Comparison of ENCODE assay signal across 8 cellular contexts in the genomic region with DNA sequence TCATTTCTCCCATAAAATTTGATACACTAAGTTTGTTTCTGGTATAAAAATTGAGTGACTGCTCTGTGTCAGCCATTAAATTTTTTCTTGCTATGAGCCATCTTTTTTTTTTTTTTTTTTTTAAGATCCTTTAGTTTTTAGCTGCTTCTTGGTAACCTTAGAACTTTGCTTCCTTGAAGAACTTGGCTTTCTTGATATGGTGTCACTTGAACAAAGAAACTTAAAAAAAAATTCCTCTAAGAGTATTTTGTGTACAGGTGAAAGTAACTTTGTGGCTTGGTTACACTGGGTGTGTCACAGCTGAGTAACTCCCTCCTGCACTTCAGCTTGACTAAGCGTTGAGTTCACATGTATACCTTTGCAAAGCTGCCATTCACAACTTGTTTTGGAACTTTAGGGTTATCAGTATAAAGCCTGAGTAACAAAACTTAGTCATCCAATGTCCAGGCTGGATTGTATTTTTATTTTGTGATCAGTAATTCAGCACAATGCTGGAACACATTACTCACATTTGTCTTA. TPM values are rescaled to one million over a fixed set of nuclear protein-coding genes. Genes with fewer than 3 reads are reported as not detected.
DNase-seq lines count a peak whose midpoint lies in the region; ATAC-seq, FAIRE-seq and TF ChIP-seq lines count a peak whose summit lies in the region.

No MANE protein-coding gene starts in this region.

- H2BK15ac ChIP-seq in H9 (ENCODE audit: low read depth, low read length), result no peak overlapping the region

- ATAC-seq in GM21717 (IDR thresholded peaks at IDR 0.05; ENCODE audit: unreplicated experiment) (peak; percentile 33), K562 (peak; percentile 56), HG02759 (IDR thresholded peaks at IDR 0.05; ENCODE audit: unreplicated experiment) (no peak)

- peaks cover 10% of the 10 kb centered on the region for H3K23me2 ChIP-seq in H9 (ENCODE audit: insufficient read length, low read depth, low read length, poor library complexity, severe bottlenecking)

- no peak overlapping the region for H2BK12ac ChIP-seq in H9 (ENCODE audit: insufficient read length, low read depth, low read length)

- intact Hi-C loops in K562 (cut with micrococcal nuclease), result no loop called here

- H3K18ac ChIP-seq in H9 (ENCODE audit: insufficient read length, low read depth, low read length), result no peak overlapping the region

- H3K4me1 ChIP-seq in K562 (replicated peaks in 1 of 2; ENCODE audit: control insufficient read depth in 2 of 2, insufficient read depth in 2 of 2, low read length in 2 of 2) (peaks cover 0 to 29% of the 10 kb centered on the region in 2 experiments; a peak in 3 of 5 replicates), mesodermal cell (ENCODE audit: control insufficient read depth, insufficient read depth, low read length, poor library complexity, severe bottlenecking) (peaks cover 46% of the 10 kb centered on the region), H9 (ENCODE audit: insufficient read depth, low read length) (0 out of 2 replicates have a peak, but pooled peaks cover 2% of the 10 kb centered on the region)

- H3K27me3 ChIP-seq in K562 (ENCODE audit: control insufficient read depth in 2 of 2, insufficient read depth in 2 of 2, low read length in 2 of 2) (no peaks in the 10 kb centered on the region), H9 (ENCODE audit: insufficient read depth, low read length) (no peaks in the 10 kb centered on the region)

- H3K36me3 Mint-ChIP-seq in H9 (ENCODE audit: insufficient read depth in 1 of 3, low read depth in 3 of 3), result peaks cover 26 to 53% (median 40%) of the 10 kb centered on the region in 3 experiments

- peak; percentile 26; the same call in 1 of the 2 replicates for TF ChIP-seq EP300 in K562 (IDR thresholded peaks at IDR 0.05; ENCODE audit: low read length)

- peak overlapping the region; percentile 85 for H3K27ac ChIP-seq in K562 (ENCODE audit: extremely low read depth, low read depth, low read length)
- peak overlapping the region; percentile 78 for H3K27ac ChIP-seq in mesodermal cell (ENCODE audit: low read depth, low read length, severe bottlenecking)
- H3K27ac ChIP-seq in H9 (ENCODE audit: insufficient read length, low read depth, low read length), result no peak overlapping the region

- H3K9ac ChIP-seq in K562 (ENCODE audit: insufficient read depth in 1 of 2, low read depth in 2 of 2, low read length in 2 of 2) (peak overlapping the region in 1 of 2 experiments; percentile 90; a peak in 2 of 4 replicates), H9 (ENCODE audit: extremely low read depth, insufficient read length, low read length) (no peak overlapping the region)

- no peak overlapping the region; a peak in 1 of 5 replicates for H3K4me3 Mint-ChIP-seq in H9

- TF ChIP-seq POLR2A in K562 (conservative IDR thresholded peaks at IDR 0.05), result no peak

- no peak for TF ChIP-seq CTCF in K562 (IDR thresholded peaks at IDR 0.05 in 2 of 3, conservative IDR thresholded peaks at IDR 0.05 in 1 of 3; ENCODE audit: insufficient read depth in 2 of 3, low read depth in 1 of 3, low read length in 3 of 3)
- no peak for TF ChIP-seq CTCF in H9 (conservative IDR thresholded peaks at IDR 0.05)

- H3K27me3 Mint-ChIP-seq in H9 (ENCODE audit: low read depth), result no peaks in the 10 kb centered on the region

- H4K5ac ChIP-seq in H9 (ENCODE audit: insufficient read length, low read depth, low read length), result no peak overlapping the region

- H2BK20ac ChIP-seq in H9 (ENCODE audit: low read depth, low read length, poor library complexity, severe bottlenecking), result no peak overlapping the region

- no peak overlapping the region for H3K14ac ChIP-seq in H9 (ENCODE audit: insufficient read depth, low read length)

- in situ Hi-C loops in K562 (cut with MboI), result no loop called here

- H3K4me3 ChIP-seq in GM08714 (ENCODE audit: low read length), result peak overlapping the region; percentile 26; the same call in 1 of the 2 replicates
- H3K4me3 ChIP-seq in K562, result 0 out of 2 replicates have a peak overlapping the region, but pooled peaks have one; percentile 51
- no peak overlapping the region for H3K4me3 ChIP-seq in mesodermal cell (ENCODE audit: extremely low read depth, insufficient read depth, low read length, poor library complexity, severe bottlenecking)

- H4K91ac ChIP-seq in H9 (ENCODE audit: insufficient read length, low read depth, low read length), result no peak overlapping the region

- FAIRE-seq in K562 (lab: Jason Lieb, UNC), result peak; percentile 87

- no peak overlapping the region for H4K8ac ChIP-seq in H9 (replicated peaks; ENCODE audit: insufficient read length, low read depth, low read length)

- CTCF ChIA-PET in K562 (lab: Yijun Ruan, JAX; ENCODE audit: low intra/inter-chr PET ratio), result no interaction called here

- H3K27ac Mint-ChIP-seq in H9, result 0 out of 7 replicates have a peak overlapping the region, but pooled peaks of 1 of the 3 experiments have one; percentile 18

- 0% methylated on average over 1 of the region's 1 CpG for WGBS in K562 (ENCODE audit: insufficient coverage, low coverage, missing lambda C conversion rate)
- WGBS in mesodermal cell (ENCODE audit: insufficient coverage in 2 of 2), 2 experiments, result 71 to 100% methylated on average over 1 of the region's 1 CpG
- no CpG with 5 or more reads among the region's 1 CpG for WGBS in H9 (ENCODE audit: extremely low coverage, insufficient read length, low lambda C conversion rate)

- peaks cover 99% of the 10 kb centered on the region for H3K79me2 ChIP-seq in K562 (ENCODE audit: control insufficient read depth, insufficient read depth, low read length)
- peaks cover 55% of the 10 kb centered on the region for H3K79me2 ChIP-seq in H9 (ENCODE audit: insufficient read depth, low read length)

- H3K23ac ChIP-seq in H9 (ENCODE audit: insufficient read length, low read depth, low read length), result no peak overlapping the region

- no peak overlapping the region for H2BK5ac ChIP-seq in H9 (ENCODE audit: insufficient read length, low read length)

- no peak overlapping the region for H3T11ph ChIP-seq in H9 (ENCODE audit: low read length)

- H3K56ac ChIP-seq in H9 (ENCODE audit: insufficient read length, low read depth, low read length), result no peak overlapping the region

- peak; percentile 86 for DNase-seq in NCI-H226
- DNase-seq in K562 (ENCODE audit: extremely low read depth in 1 of 4, low spot score in 3 of 4), result peak in 1 of 4 experiments; percentile 77
- no peak for DNase-seq in mesenteric fat pad (ENCODE audit: low spot score)
- DNase-seq in H9, result no peak

- no peaks in the 10 kb centered on the region for H3K9me1 ChIP-seq in K562 (ENCODE audit: control insufficient read depth, insufficient read depth, low read length)

- H3K4ac ChIP-seq in H9 (ENCODE audit: low read depth, low read length), result no peak overlapping the region

- H3K9me3 ChIP-seq in K562 (replicated peaks; ENCODE audit: control insufficient read depth, insufficient read depth, low read depth, low read length) (no peaks in the 10 kb centered on the region), mesodermal cell (ENCODE audit: control insufficient read depth, low read length) (no peaks in the 10 kb centered on the region), H9 (ENCODE audit: control insufficient read depth, low read depth, low read length) (no peaks in the 10 kb centered on the region)

- no peak overlapping the region for H2AFZ ChIP-seq in K562 (ENCODE audit: low read depth, low read length)
- no peak overlapping the region for H2AFZ ChIP-seq in H9 (ENCODE audit: low read length)

- H3K79me1 ChIP-seq in H9 (ENCODE audit: insufficient read depth, low read depth, low read length, poor library complexity, severe bottlenecking), result peaks cover 3% of the 10 kb centered on the region

- 0 out of 2 replicates have a peak, but pooled peaks cover 4% of the 10 kb centered on the region for H4K20me1 ChIP-seq in K562 (replicated peaks; ENCODE audit: control insufficient read depth, insufficient read depth, low read length)
- no peaks in the 10 kb centered on the region for H4K20me1 ChIP-seq in H9 (ENCODE audit: control insufficient read depth, insufficient read depth, insufficient read length)

- POLR2A ChIA-PET in K562 (lab: Yijun Ruan, JAX), result interaction anchor here (1.7 to 8.9 kb wide), 8 partner anchors 10 to 103 kb away, joined by 5 to 109 read pairs (median 12); no protein-coding TSS in a partner anchor

- no TSS peak for BruUV-seq in K562 (replicated peaks; lab: Mats Ljungman, UMichigan)

- H2AK5ac ChIP-seq in H9 (ENCODE audit: insufficient read length, low read length), result no peak overlapping the region

- H3K4me1 Mint-ChIP-seq in H9, result peaks cover 70 to 71% of the 10 kb centered on the region in 2 experiments

- H3K4me2 ChIP-seq in K562 (ENCODE audit: insufficient read depth, low read length) (peak overlapping the region; percentile 89), H9 (ENCODE audit: insufficient read depth, insufficient read length, low read length) (no peak overlapping the region)

- no peak overlapping the region for H2BK120ac ChIP-seq in H9 (ENCODE audit: low read depth, low read length, poor library complexity, severe bottlenecking)

- H3K9me3 Mint-ChIP-seq in H9, result no peaks in the 10 kb centered on the region; a peak in 1 of 5 replicates

- H3K36me3 ChIP-seq in K562 (ENCODE audit: control insufficient read depth, insufficient read depth, low read length), result peaks cover 65% of the 10 kb centered on the region
- peaks cover 37% of the 10 kb centered on the region for H3K36me3 ChIP-seq in mesodermal cell (ENCODE audit: control insufficient read depth, insufficient read depth, low read length)

- TF ChIP-seq RAD21 in K562 (CRISPR knock-in tag; conservative IDR thresholded peaks at IDR 0.05 in 1 of 2, IDR thresholded peaks at IDR 0.05 in 1 of 2), result no peak

RNA-seq across cellular contexts. Expression of a gene that starts 6.5 kb away (rescaled TPM):
- total RNA-seq in K562 (2011; cell fraction: chromatin; rRNA removed; ENCODE audit: low replicate concordance), result 221 and 585 TPM in 2 replicates
- total RNA-seq in K562 (2011; cell fraction: nucleolus; rRNA removed), result 101 and 147 TPM in 2 replicates
- total RNA-seq in K562 (2011; cell fraction: nucleoplasm; rRNA removed), result 282 and 390 TPM in 2 replicates
- 38.9 and 47.3 TPM in 2 replicates for total RNA-seq in K562 (2014; rRNA removed)
- 59.0 and 66.0 TPM in 2 replicates for total RNA-seq in K562 (2014; rRNA removed; fragmentation: Illumina TruSeq; extraction: Trizol)
- 45.5 and 49.7 TPM in 2 replicates for total RNA-seq in K562 (2015; rRNA removed; fragmentation: Illumina TruSeq; extraction: Trizol)
- total RNA-seq in K562 (2021), result 57.8 and 61.9 TPM in 2 replicates
- 56.2 and 63.4 TPM in 2 replicates for polyA plus RNA-seq in K562 (2011; rRNA removed)
- polyA plus RNA-seq in K562 (2011; cell fraction: cytosol; rRNA removed), result 32.8 and 58.4 TPM in 2 replicates
- 192 and 194 TPM in 2 replicates for polyA plus RNA-seq in K562 (2011; cell fraction: nucleus; rRNA removed)
- polyA plus RNA-seq in K562 (2012), result 33.7 and 57.7 TPM in 2 replicates
- 57.6 and 70.8 TPM in 2 replicates for polyA plus RNA-seq in K562 (2014; fragmentation: Illumina TruSeq; extraction: Trizol)
- polyA plus RNA-seq in K562 (2014; fragmentation: Nextera tagmentation; extraction: Ambion mirVana), result 10 to 100 TPM; 50.0 to 53.6 TPM
- 55.3 and 61.3 TPM in 2 replicates for polyA plus RNA-seq in K562 (2014; rRNA removed)
- polyA minus RNA-seq in K562 (2011; rRNA and poly(A)+ RNA removed), result 167 and 232 TPM in 2 replicates
- polyA minus RNA-seq in K562 (2011; cell fraction: cytosol; rRNA and poly(A)+ RNA removed), result 39.1 and 51.9 TPM in 2 replicates
- 209 and 435 TPM in 2 replicates for polyA minus RNA-seq in K562 (2011; cell fraction: nucleus; rRNA and poly(A)+ RNA removed)
- polyA plus RNA-seq in mesodermal cell (2013, experiment 1 of 2), result 45.4 TPM
- 37.3 TPM for polyA plus RNA-seq in mesodermal cell (2013, experiment 2 of 2)
- 90.9 TPM for total RNA-seq in mesenteric fat pad
- total RNA-seq in H9 (2021), result 56.7 and 63.3 TPM in 2 replicates
